Comparison of ENCODE assay signal across 12 cellular contexts in the genomic region with DNA sequence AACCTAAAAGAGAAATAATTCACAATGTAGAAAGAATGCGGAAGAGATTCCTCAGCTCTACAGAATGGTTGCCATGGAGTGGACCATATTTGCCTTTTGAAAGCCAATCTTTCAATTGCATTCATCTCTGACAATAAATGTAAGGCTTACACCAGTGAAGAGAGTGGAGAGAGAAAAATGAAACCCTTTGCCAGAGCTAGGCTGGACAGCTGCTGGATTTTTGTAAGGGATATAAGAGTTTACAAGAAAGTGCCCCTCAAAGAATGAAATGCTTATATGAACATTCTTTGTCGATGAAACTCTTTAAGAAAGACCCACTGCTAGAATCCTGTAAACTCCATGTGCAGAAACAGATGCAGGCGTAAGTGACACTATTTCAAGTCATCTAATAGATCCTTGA.
DNase-seq lines count a peak whose midpoint lies in the region; ATAC-seq and TF ChIP-seq lines count a peak whose summit lies in the region.
"Had no signal": no experiment of that assay in that cellular context is flagged by ENCODE, and none has a peak within 500 bp of the region (broad histone marks: within the 10 kb centered on the region; RNA-seq: fewer than 3 reads in every experiment).

No MANE protein-coding gene starts in this region.

- BruUV-seq in HCT116 (replicated peaks; lab: Mats Ljungman, UMichigan) = no TSS peak

- H3K36me3 ChIP-seq in HCT116 (ENCODE audit: control insufficient read depth in 1 of 2, insufficient read depth in 2 of 2, low read length in 2 of 2) (no peaks in the 10 kb centered on the region), lower lobe of right lung (no peaks in the 10 kb centered on the region)
- H3K36me3 ChIP-seq: BLaER1 treated with 17β-estradiol and CSF1 and Interleukin-3, amounts not matched to agents 10 nM and 100 nM had no signal

- intact Hi-C loops in HCT116 (cut with micrococcal nuclease) = no loop called here
- intact Hi-C loops in lower lobe of right lung (cut with DNase I) = no loop called here

- peak overlapping the region; percentile 26 for H2AFZ ChIP-seq in HCT116 (ENCODE audit: low read depth, low read length, poor library complexity, severe bottlenecking)

- no peak overlapping the region for H3K4me2 ChIP-seq in HCT116 (ENCODE audit: low read length)
- H3K4me2 ChIP-seq: BLaER1 treated with 17β-estradiol and CSF1 and Interleukin-3, amounts not matched to agents 10 nM and 100 nM had no signal

- H3K4me1 ChIP-seq in HCT116 (ENCODE audit: control insufficient read depth in 1 of 2, insufficient read depth in 2 of 2, low read length in 2 of 2) (peaks cover 0 to 4% of the 10 kb centered on the region in 2 experiments; a peak in 1 of 4 replicates), lower lobe of right lung (no peaks in the 10 kb centered on the region)

- no peaks in the 10 kb centered on the region for H4K20me1 ChIP-seq in HCT116 (ENCODE audit: insufficient read depth)
- H4K20me1 ChIP-seq: BLaER1 treated with 17β-estradiol and CSF1 and Interleukin-3, amounts not matched to agents 10 nM and 100 nM had no signal

- CTCF ChIA-PET in HCT116 (lab: Charles Lee) = no interaction called here

- TF ChIP-seq CTCF in HCT116 (IDR thresholded peaks at IDR 0.05 in 2 of 3, conservative IDR thresholded peaks at IDR 0.05 in 1 of 3; ENCODE audit: borderline replicate concordance in 1 of 3, insufficient read depth in 1 of 3, low read depth in 2 of 3, low read length in 2 of 3) (no peak), lower lobe of right lung (IDR thresholded peaks at IDR 0.05) (no peak)

- no peak overlapping the region for H3K4me3 ChIP-seq in HCT116 (replicated peaks in 1 of 2; ENCODE audit: low read depth in 1 of 2, low read length in 2 of 2)
- H3K4me3 ChIP-seq in lower lobe of right lung = no peak overlapping the region
- H3K4me3 ChIP-seq: BLaER1 treated with 17β-estradiol and CSF1 and Interleukin-3, amounts not matched to agents 10 nM and 100 nM had no signal

- no peak for ATAC-seq in HCT116
- no peak for ATAC-seq in lower lobe of right lung

- H3K27ac ChIP-seq in HCT116 (ENCODE audit: low read depth, low read length) = no peak overlapping the region
- no peak overlapping the region for H3K27ac ChIP-seq in lower lobe of right lung
- H3K27ac ChIP-seq: BLaER1 treated with 17β-estradiol and CSF1 and Interleukin-3, amounts not matched to agents 10 nM and 100 nM; RWPE1 had no signal

- H3K79me2 ChIP-seq in HCT116 (ENCODE audit: insufficient read depth, low read length) = no peaks in the 10 kb centered on the region

- no peak overlapping the region for H3K9ac ChIP-seq in HCT116 (ENCODE audit: low read length)
- H3K9ac ChIP-seq: BLaER1 treated with 17β-estradiol and CSF1 and Interleukin-3, amounts not matched to agents 10 nM and 100 nM had no signal

- TF ChIP-seq RAD21 in HCT116 (IDR thresholded peaks at IDR 0.05; ENCODE audit: low read depth) = no peak

- H3K27me3 ChIP-seq in HCT116 (ENCODE audit: insufficient read depth, low read length) (no peaks in the 10 kb centered on the region), lower lobe of right lung (ENCODE audit: low read depth) (no peaks in the 10 kb centered on the region)
- H3K27me3 ChIP-seq: BLaER1 treated with 17β-estradiol and CSF1 and Interleukin-3, amounts not matched to agents 10 nM and 100 nM had no signal

- DNase-seq in HCT116 (ENCODE audit: low read depth, low spot score) = no peak
- DNase-seq in astrocyte of the hippocampus (ENCODE audit: low read depth, low spot score) = peak; percentile 26
- peak; percentile 20 for DNase-seq in hepatic stellate cell (ENCODE audit: low spot score)
- DNase-seq in pons (ENCODE audit: low spot score) = no peak
- no peak for DNase-seq in activated effector memory CD4-positive, alpha-beta T cell treated with anti-CD3 and anti-CD28 coated beads, Interleukin-2, amount 50 U/mL, for 16 hours
- DNase-seq in NCI-H2081 (lab: John Stamatoyannopoulos, UW) = no peak
- no peak for DNase-seq in lower lobe of right lung
- DNase-seq: NCI-H1436 treated with DMSO at 0.1 percent for 48 hours, NCI-H345, NCI-H526 treated with DMSO at 0.1 percent for 48 hours had no signal

- H3K9me2 ChIP-seq in HCT116 (ENCODE audit: insufficient read depth) = no peaks in the 10 kb centered on the region

- no peaks in the 10 kb centered on the region for H3K9me3 ChIP-seq in HCT116 (ENCODE audit: control insufficient read depth in 1 of 2, insufficient read depth in 1 of 2, low read depth in 1 of 2, low read length in 2 of 2)
- no peaks in the 10 kb centered on the region for H3K9me3 ChIP-seq in lower lobe of right lung

- no peak for TF ChIP-seq POLR2A in HCT116 (IDR thresholded peaks at IDR 0.05; ENCODE audit: borderline replicate concordance, extremely low read depth, insufficient read depth, insufficient read length)

- RAD21 ChIA-PET in HCT116 (lab: Charles Lee; ENCODE audit: low non-redundant PET in 1 of 2, low total read pairs in 2 of 2, uncharacterized antibody in 2 of 2, unreplicated experiment in 2 of 2) = no interaction called here

- POLR2A ChIA-PET in HCT116 (lab: Charles Lee) = no interaction called here

TF ChIP-seq in HCT116, 20 proteins besides CTCF, POLR2A, EP300 and RAD21:
- TF ChIP-seq EZH2 (IDR thresholded peaks at IDR 0.05) (no peak), ELF1 (IDR thresholded peaks at IDR 0.05; ENCODE audit: borderline replicate concordance, low read depth) (no peak), SP1 (IDR thresholded peaks at IDR 0.05; ENCODE audit: low read depth) (no peak), CBX3 (IDR thresholded peaks at IDR 0.05; ENCODE audit: low read depth) (no peak), ZFX (IDR thresholded peaks at IDR 0.05) (no peak), CEBPB (IDR thresholded peaks at IDR 0.05; ENCODE audit: low read depth) (no peak), POLR2AphosphoS5 (IDR thresholded peaks at IDR 0.05; ENCODE audit: low read depth, low read length) (no peak), EGR1 (IDR thresholded peaks at IDR 0.05; ENCODE audit: low read depth) (no peak), SRF (IDR thresholded peaks at IDR 0.05; ENCODE audit: low read depth) (no peak), JUND (IDR thresholded peaks at IDR 0.05) (no peak), EZH2phosphoT487 (IDR thresholded peaks at IDR 0.05; ENCODE audit: borderline replicate concordance) (no peak), ZNF274 (IDR thresholded peaks at IDR 0.05; ENCODE audit: low read depth, low read length) (no peak), SIN3A (IDR thresholded peaks at IDR 0.05; ENCODE audit: low read depth) (no peak), YY1 (IDR thresholded peaks at IDR 0.05; ENCODE audit: extremely low read depth, insufficient replicate concordance, low read depth, low read length) (no peak)
- TF ChIP-seq, protein P1, sequence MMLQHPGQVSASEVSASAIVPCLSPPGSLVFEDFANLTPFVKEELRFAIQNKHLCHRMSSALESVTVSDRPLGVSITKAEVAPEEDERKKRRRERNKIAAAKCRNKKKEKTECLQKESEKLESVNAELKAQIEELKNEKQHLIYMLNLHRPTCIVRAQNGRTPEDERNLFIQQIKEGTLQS (IDR thresholded peaks at IDR 0.05) = no peak
TF ChIP-seq in HCT116: peak in this region for 0.

Comparison
In these comparisons a context has a peak if more than half of its experiments do, and no peak if none do; other contexts are left out.
1. DNase-seq: peak in astrocyte of the hippocampus (single experiment) and hepatic stellate cell (single experiment); none in HCT116 (single experiment), pons (single experiment), activated effector memory CD4-positive, alpha-beta T cell treated with anti-CD3 and anti-CD28 coated beads, Interleukin-2, amount 50 U/mL, for 16 hours (single experiment), NCI-H2081 (0 of 2) and lower lobe of right lung (single experiment).